In genomic region chr17:77369544-77369971, GRCh38 we compare ENCODE assay signal across 18 cellular contexts.
DNase-seq lines count a peak whose midpoint lies in the region; ATAC-seq and TF ChIP-seq lines count a peak whose summit lies in the region.
"Had no signal": no experiment of that assay in that cellular context is flagged by ENCODE, and none has a peak within 500 bp of the region (broad histone marks: within the 10 kb centered on the region; RNA-seq: fewer than 3 reads in every experiment).

No MANE protein-coding gene starts in this region.

- H3K14ac ChIP-seq in neuronal stem cell (ENCODE audit: low read length) = no peak overlapping the region

- no peak overlapping the region for H3K18ac ChIP-seq in neuronal stem cell (ENCODE audit: low read length)

- no peak overlapping the region for H2BK5ac ChIP-seq in neuronal stem cell (ENCODE audit: low read length)

- H3K23ac ChIP-seq in neuronal stem cell (ENCODE audit: low read depth, low read length, poor library complexity) = no peak overlapping the region

- H3K27ac ChIP-seq in esophagus muscularis mucosa (replicated peaks in 1 of 4) (peak overlapping the region; percentile 99 to 100 (median 99)), neuronal stem cell (replicated peaks; ENCODE audit: low read length) (no peak overlapping the region), aorta (ENCODE audit: low read depth in 1 of 2, low read length in 2 of 2) (no peak overlapping the region)
- H3K27ac ChIP-seq: C4-2B had no signal

- WGBS in esophagus muscularis mucosa = 93% methylated on average over 13 of the region's 13 CpGs
- WGBS in neuronal stem cell (ENCODE audit: extremely low coverage in 2 of 2, insufficient read length in 2 of 2, insufficient replicate concordance in 1 of 2), 2 donors = no CpG with 5 or more reads among the region's 13 CpGs
- WGBS in aorta, 2 donors = 95 to 96% methylated on average over 13 of the region's 13 CpGs

- no peak for TF ChIP-seq EP300 in esophagus muscularis mucosa (IDR thresholded peaks at IDR 0.05)

- H3K9ac ChIP-seq in neuronal stem cell (ENCODE audit: low read depth, low read length, poor library complexity) = no peak overlapping the region

- no peak for TF ChIP-seq POLR2A in esophagus muscularis mucosa (IDR thresholded peaks at IDR 0.05; ENCODE audit: low read depth)

- peak overlapping the region; percentile 16 for H2AK5ac ChIP-seq in neuronal stem cell (ENCODE audit: low read depth, low read length)

- DNase-seq in Right ventricle myocardium superior (peak; percentile 30), cardiac septum (ENCODE audit: low spot score) (no peak), esophagus muscularis mucosa (ENCODE audit: extremely low spot score) (no peak), neuronal stem cell (ENCODE audit: low spot score) (no peak), aorta (peak; percentile 32 to 57)
- no peak for DNase-seq in stimulated activated naive CD8-positive, alpha-beta T cell treated with anti-CD3 and anti-CD28 coated beads, Interleukin-15, Interleukin-2, amounts not matched to agents 100 U/mL and 50 U/mL, for 24 hours
- DNase-seq in activated CD4-positive, alpha-beta T cell treated with anti-CD3 and anti-CD28 coated beads for 4 hours = no peak
- DNase-seq: 8988T; activated CD4-positive, alpha-beta T cell treated with anti-CD3 and anti-CD28 coated beads, Interleukin-2, amount 50 U/mL, for 1 hour; activated naive CD4-positive, alpha-beta T cell; endodermal cell; kidney glomerular epithelial cell; NCI-H1436 treated with DMSO at 0.1 percent for 48 hours; NCI-H2227 treated with DMSO at 0.1 percent for 48 hours; occipital lobe had no signal

- H3K36me3 ChIP-seq in esophagus muscularis mucosa (no peaks in the 10 kb centered on the region), neuronal stem cell (replicated peaks in 1 of 2; ENCODE audit: control insufficient read depth in 2 of 2, insufficient read depth in 2 of 2, low read length in 2 of 2) (no peaks in the 10 kb centered on the region), aorta (ENCODE audit: control insufficient read depth in 1 of 2, insufficient read depth in 2 of 2, low read length in 1 of 2) (no peaks in the 10 kb centered on the region)

- H2BK12ac ChIP-seq in neuronal stem cell (ENCODE audit: low read length) = no peak overlapping the region

- no peaks in the 10 kb centered on the region for H3K27me3 ChIP-seq in esophagus muscularis mucosa
- H3K27me3 ChIP-seq in neuronal stem cell (ENCODE audit: control insufficient read depth in 3 of 3, insufficient read depth in 3 of 3, low read depth in 1 of 3, low read length in 3 of 3) = no peaks in the 10 kb centered on the region
- H3K27me3 ChIP-seq in aorta (ENCODE audit: control insufficient read depth in 1 of 2, insufficient read depth in 2 of 2, low read length in 1 of 2) = no peaks in the 10 kb centered on the region

- H2BK120ac ChIP-seq in neuronal stem cell (ENCODE audit: low read depth, low read length) = no peak overlapping the region

- no peak overlapping the region for H2AFZ ChIP-seq in neuronal stem cell (ENCODE audit: low read length)

- no peak overlapping the region for H4K8ac ChIP-seq in neuronal stem cell (ENCODE audit: low read depth, low read length)

- peaks cover 53 to 70% (median 66%) of the 10 kb centered on the region in 4 donors for H3K4me1 ChIP-seq in esophagus muscularis mucosa
- peaks cover 21 to 32% of the 10 kb centered on the region in 2 donors for H3K4me1 ChIP-seq in neuronal stem cell (ENCODE audit: control insufficient read depth in 2 of 2, insufficient read depth in 1 of 2, low read depth in 1 of 2, low read length in 2 of 2)
- peaks cover 0 to 3% of the 10 kb centered on the region in 2 donors for H3K4me1 ChIP-seq in aorta (ENCODE audit: control insufficient read depth in 1 of 2, insufficient read depth in 2 of 2, low read length in 2 of 2)

- H3K4me3 ChIP-seq in esophagus muscularis mucosa (no peak overlapping the region), neuronal stem cell (ENCODE audit: low read length in 2 of 2) (no peak overlapping the region), aorta (ENCODE audit: low read length in 2 of 2) (no peak overlapping the region)

- H3K9me3 ChIP-seq in esophagus muscularis mucosa = no peaks in the 10 kb centered on the region
- H3K9me3 ChIP-seq in neuronal stem cell (replicated peaks in 1 of 2; ENCODE audit: control insufficient read depth in 2 of 2, insufficient read depth in 1 of 2, low read depth in 1 of 2, low read length in 2 of 2) = peaks cover 0 to 3% of the 10 kb centered on the region in 2 donors
- no peaks in the 10 kb centered on the region for H3K9me3 ChIP-seq in aorta (ENCODE audit: control insufficient read depth, low read length)

- ATAC-seq in Right ventricle myocardium superior (ENCODE audit: poor library complexity) = no peak
- ATAC-seq in aorta (ENCODE audit: low FRiP score) = no peak
- no peak for ATAC-seq in stimulated activated naive CD8-positive, alpha-beta T cell treated with anti-CD3 and anti-CD28 coated beads, Interleukin-15, Interleukin-2, amounts not matched to agents 100 U/mL and 50 U/mL, for 24 hours
- ATAC-seq in GM21717 (IDR thresholded peaks at IDR 0.05; ENCODE audit: unreplicated experiment) = no peak
- ATAC-seq: sciatic nerve had no signal

- H3K4me2 ChIP-seq in neuronal stem cell (ENCODE audit: insufficient read depth, low read length, poor library complexity, severe bottlenecking) = no peak overlapping the region

- TF ChIP-seq CTCF in esophagus muscularis mucosa (IDR thresholded peaks at IDR 0.05) = no peak

- H2BK15ac ChIP-seq in neuronal stem cell (ENCODE audit: low read length) = no peak overlapping the region

- no peak overlapping the region for H3K4ac ChIP-seq in neuronal stem cell (ENCODE audit: low read length)

- H3K79me1 ChIP-seq in neuronal stem cell (ENCODE audit: low read depth, low read length) = peaks cover 10% of the 10 kb centered on the region

- intact Hi-C loops in Right ventricle myocardium superior (cut with DNase I) = no loop called here
- intact Hi-C loops in cardiac septum (cut with DNase I) = no loop called here
- intact Hi-C loops in esophagus muscularis mucosa (cut with DNase I) = loop anchor here (5.0 kb wide), 1 partner anchor 37 kb away; no protein-coding TSS in a partner anchor
- intact Hi-C loops in aorta (cut with DNase I) = loop anchor here in 1 of 2 donors (5.0 kb wide), 1 partner anchor 42 kb away; no protein-coding TSS in a partner anchor

- H4K91ac ChIP-seq in neuronal stem cell (ENCODE audit: low read depth, low read length, poor library complexity) = no peak overlapping the region

Comparison
In these comparisons a context has a peak if more than half of its experiments do, and no peak if none do; other contexts are left out.
1. DNase-seq: peak in Right ventricle myocardium superior (single experiment) and aorta (2 of 2); none in cardiac septum (single experiment), esophagus muscularis mucosa (single experiment), neuronal stem cell (single experiment), stimulated activated naive CD8-positive, alpha-beta T cell treated with anti-CD3 and anti-CD28 coated beads, Interleukin-15, Interleukin-2, amounts not matched to agents 100 U/mL and 50 U/mL, for 24 hours (single experiment) and activated CD4-positive, alpha-beta T cell treated with anti-CD3 and anti-CD28 coated beads for 4 hours (0 of 2).
2. H3K27ac ChIP-seq: peak in esophagus muscularis mucosa (4 of 4); none in neuronal stem cell (single experiment) and aorta (0 of 2).